ENCODE assay signal across 11 cellular contexts in the genomic region with DNA sequence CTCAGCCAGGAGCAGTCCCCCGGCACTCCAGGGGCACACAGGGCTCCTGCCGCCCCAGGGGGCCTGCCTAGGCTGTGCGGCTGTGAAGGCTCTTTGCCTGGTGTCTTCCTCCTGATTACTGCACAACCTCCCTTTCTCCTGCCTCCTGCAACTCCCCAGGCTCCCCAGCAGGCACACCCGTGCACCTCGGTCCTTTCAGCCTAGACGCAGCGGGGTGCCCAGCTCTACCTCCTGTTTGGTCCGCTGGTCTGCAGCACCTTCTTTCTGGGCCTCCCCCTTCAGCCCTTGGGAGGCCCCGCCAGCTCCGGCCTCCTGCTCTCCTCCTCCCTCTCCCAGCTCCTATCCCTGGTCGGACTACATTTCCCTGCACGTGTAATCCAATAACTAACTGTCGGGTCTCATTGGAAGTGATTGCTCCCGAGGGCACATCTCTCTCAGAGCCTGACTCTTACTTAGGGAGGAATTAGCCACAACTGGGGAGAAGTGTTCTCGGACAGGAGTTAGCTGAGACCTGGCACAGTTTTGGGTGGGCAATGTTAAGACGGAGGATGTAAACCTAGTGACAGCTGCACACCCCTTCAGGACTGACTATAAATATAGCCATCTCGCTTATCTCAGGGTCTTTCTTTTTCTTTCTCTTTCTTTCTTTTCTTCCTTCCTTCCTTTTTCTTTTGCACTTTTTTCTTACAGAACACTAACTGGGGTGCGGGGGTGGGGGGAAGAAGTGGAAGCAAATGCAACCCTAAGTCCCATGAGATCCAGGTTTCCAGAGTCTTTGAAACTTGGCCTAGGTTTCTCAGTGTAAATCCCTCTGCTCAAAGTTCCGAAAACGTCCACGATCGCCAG. TPM values are rescaled to one million over a fixed set of nuclear protein-coding genes. Genes with fewer than 3 reads are reported as not detected.
DNase-seq lines count a peak whose midpoint lies in the region; ATAC-seq, FAIRE-seq and TF ChIP-seq lines count a peak whose summit lies in the region.
"Had no signal": no experiment of that assay in that cellular context is flagged by ENCODE, and none has a peak within 500 bp of the region (broad histone marks: within the 10 kb centered on the region; RNA-seq: fewer than 3 reads in every experiment).

No MANE protein-coding gene starts in this region.

- CTCF ChIA-PET in CD4-positive, alpha-beta T cell (lab: Charles Lee) = interaction anchor here (1.9 kb wide), 1 partner anchor 9 kb away, joined by 8 read pairs; no protein-coding TSS in a partner anchor
- CTCF ChIA-PET in HEK293 (lab: Yijun Ruan, JAX) = interaction anchor here (0.6 to 3.4 kb wide), 4 partner anchors 9 to 1055 kb away, joined by 3 to 24 read pairs (median 8); no protein-coding TSS in a partner anchor

- POLR2A ChIA-PET in CD4-positive, alpha-beta T cell (lab: Charles Lee) = no interaction called here
- POLR2A ChIA-PET in HEK293 (lab: Yijun Ruan, JAX) = no interaction called here

- peaks cover 41% of the 10 kb centered on the region for H3K4me1 Mint-ChIP-seq in CD4-positive, alpha-beta T cell (ENCODE audit: low read depth)
- peaks cover 15 to 20% of the 10 kb centered on the region in 2 donors for H3K4me1 Mint-ChIP-seq in natural killer cell

- no peak for FAIRE-seq in D721Med (lab: Jason Lieb, UNC)
- FAIRE-seq: GM12891 had no signal

- H3K36me3 Mint-ChIP-seq in CD4-positive, alpha-beta T cell (ENCODE audit: low read depth) = no peaks in the 10 kb centered on the region
- H3K36me3 Mint-ChIP-seq in natural killer cell = no peaks in the 10 kb centered on the region

- peaks cover 85% of the 10 kb centered on the region for H3K27me3 ChIP-seq in CD4-positive, alpha-beta T cell (ENCODE audit: control insufficient read depth, insufficient read depth, low read length)

- H3K4me3 Mint-ChIP-seq in CD4-positive, alpha-beta T cell = peak overlapping the region; percentile 81
- peak overlapping the region; percentile 74 for H3K4me3 Mint-ChIP-seq in natural killer cell

- H3K36me3 ChIP-seq in HEK293 (ENCODE audit: control insufficient read depth in 2 of 2, insufficient read depth in 1 of 2, low read length in 2 of 2) = peaks cover 0 to 11% of the 10 kb centered on the region in 2 experiments; a peak in 2 of 3 replicates

- no peak for DNase-seq in CD4-positive, alpha-beta T cell
- DNase-seq in coronary artery (ENCODE audit: low spot score) = no peak
- DNase-seq in natural killer cell = no peak
- no peak for DNase-seq in D721Med (ENCODE audit: insufficient read length, low spot score)
- no peak for DNase-seq in medulla oblongata (ENCODE audit: extremely low spot score)
- no peak for DNase-seq in DMS79 treated with DMSO at 0.1 percent for 48 hours (lab: John Stamatoyannopoulos, UW)
- DNase-seq: NCI-H2029 had no signal

- H3K4me3 ChIP-seq in HEK293 (ENCODE audit: low read depth, low read length) = no peak overlapping the region
- H3K4me3 ChIP-seq in coronary artery = peak overlapping the region; percentile 74

- intact Hi-C loops in CD4-positive, alpha-beta T cell (cut with DNase I, micrococcal nuclease) = no loop called here
- intact Hi-C loops in natural killer cell (cut with micrococcal nuclease) = loop anchor here (5.0 kb wide), 1 partner anchor 591 kb away; no protein-coding TSS in a partner anchor

- ATAC-seq in CD4-positive, alpha-beta T cell (ENCODE audit: poor library complexity) = no peak
- no peak for ATAC-seq in natural killer cell
- no peak for ATAC-seq in HG02623 (IDR thresholded peaks at IDR 0.05; ENCODE audit: unreplicated experiment)

- no peak for TF ChIP-seq CTCF in CD4-positive, alpha-beta T cell (IDR thresholded peaks at IDR 0.05)
- TF ChIP-seq CTCF in HEK293 (tag by site-specific recombination; IDR thresholded peaks at IDR 0.05) = peak; percentile 62
- TF ChIP-seq CTCF in coronary artery (IDR thresholded peaks at IDR 0.05) = no peak
- no peak for TF ChIP-seq CTCF in natural killer cell (IDR thresholded peaks at IDR 0.05)
- TF ChIP-seq CTCF in D721Med (IDR thresholded peaks at IDR 0.05; ENCODE audit: insufficient read depth, missing control alignments) = no peak

- no peak overlapping the region for H3K27ac Mint-ChIP-seq in CD4-positive, alpha-beta T cell
- H3K27ac Mint-ChIP-seq in natural killer cell = no peak overlapping the region

- H3K9me3 ChIP-seq in CD4-positive, alpha-beta T cell (ENCODE audit: control insufficient read depth, low read length) = no peaks in the 10 kb centered on the region
- H3K9me3 ChIP-seq in HEK293 (ENCODE audit: control insufficient read depth, insufficient read depth, low read depth, low read length) = no peaks in the 10 kb centered on the region

- peaks cover 81% of the 10 kb centered on the region for H3K27me3 Mint-ChIP-seq in CD4-positive, alpha-beta T cell
- peaks cover 61 to 64% of the 10 kb centered on the region in 2 donors for H3K27me3 Mint-ChIP-seq in natural killer cell (ENCODE audit: low read depth in 2 of 2)

- H3K4me1 ChIP-seq in HEK293 (ENCODE audit: control insufficient read depth, insufficient read depth, low read length) = peaks cover 18% of the 10 kb centered on the region

- H3K27ac ChIP-seq in CD4-positive, alpha-beta T cell (ENCODE audit: low read depth, low read length) = no peak overlapping the region
- peak overlapping the region; percentile 67 for H3K27ac ChIP-seq in HEK293 (ENCODE audit: extremely low read depth, low read depth, low read length)
- no peak overlapping the region for H3K27ac ChIP-seq in coronary artery

- H3K9me3 Mint-ChIP-seq in CD4-positive, alpha-beta T cell = no peaks in the 10 kb centered on the region
- no peaks in the 10 kb centered on the region for H3K9me3 Mint-ChIP-seq in natural killer cell

TF ChIP-seq in HEK293, 187 proteins besides CTCF, POLR2A, EP300 and RAD21 (continues in another document):
- TF ChIP-seq, protein P1, sequence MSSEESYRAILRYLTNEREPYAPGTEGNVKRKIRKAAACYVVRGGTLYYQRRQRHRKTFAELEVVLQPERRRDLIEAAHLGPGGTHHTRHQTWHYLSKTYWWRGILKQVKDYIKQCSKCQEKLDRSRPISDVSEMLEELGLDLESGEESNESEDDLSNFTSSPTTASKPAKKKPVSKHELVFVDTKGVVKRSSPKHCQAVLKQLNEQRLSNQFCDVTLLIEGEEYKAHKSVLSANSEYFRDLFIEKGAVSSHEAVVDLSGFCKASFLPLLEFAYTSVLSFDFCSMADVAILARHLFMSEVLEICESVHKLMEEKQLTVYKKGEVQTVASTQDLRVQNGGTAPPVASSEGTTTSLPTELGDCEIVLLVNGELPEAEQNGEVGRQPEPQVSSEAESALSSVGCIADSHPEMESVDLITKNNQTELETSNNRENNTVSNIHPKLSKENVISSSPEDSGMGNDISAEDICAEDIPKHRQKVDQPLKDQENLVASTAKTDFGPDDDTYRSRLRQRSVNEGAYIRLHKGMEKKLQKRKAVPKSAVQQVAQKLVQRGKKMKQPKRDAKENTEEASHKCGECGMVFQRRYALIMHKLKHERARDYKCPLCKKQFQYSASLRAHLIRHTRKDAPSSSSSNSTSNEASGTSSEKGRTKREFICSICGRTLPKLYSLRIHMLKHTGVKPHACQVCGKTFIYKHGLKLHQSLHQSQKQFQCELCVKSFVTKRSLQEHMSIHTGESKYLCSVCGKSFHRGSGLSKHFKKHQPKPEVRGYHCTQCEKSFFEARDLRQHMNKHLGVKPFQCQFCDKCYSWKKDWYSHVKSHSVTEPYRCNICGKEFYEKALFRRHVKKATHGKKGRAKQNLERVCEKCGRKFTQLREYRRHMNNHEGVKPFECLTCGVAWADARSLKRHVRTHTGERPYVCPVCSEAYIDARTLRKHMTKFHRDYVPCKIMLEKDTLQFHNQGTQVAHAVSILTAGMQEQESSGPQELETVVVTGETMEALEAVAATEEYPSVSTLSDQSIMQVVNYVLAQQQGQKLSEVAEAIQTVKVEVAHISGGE (tag by site-specific recombination; conservative IDR thresholded peaks at IDR 0.05; ENCODE audit: low read depth) = peak; percentile 28; the same call in 1 of the 2 replicates
- TF ChIP-seq, protein P2, sequence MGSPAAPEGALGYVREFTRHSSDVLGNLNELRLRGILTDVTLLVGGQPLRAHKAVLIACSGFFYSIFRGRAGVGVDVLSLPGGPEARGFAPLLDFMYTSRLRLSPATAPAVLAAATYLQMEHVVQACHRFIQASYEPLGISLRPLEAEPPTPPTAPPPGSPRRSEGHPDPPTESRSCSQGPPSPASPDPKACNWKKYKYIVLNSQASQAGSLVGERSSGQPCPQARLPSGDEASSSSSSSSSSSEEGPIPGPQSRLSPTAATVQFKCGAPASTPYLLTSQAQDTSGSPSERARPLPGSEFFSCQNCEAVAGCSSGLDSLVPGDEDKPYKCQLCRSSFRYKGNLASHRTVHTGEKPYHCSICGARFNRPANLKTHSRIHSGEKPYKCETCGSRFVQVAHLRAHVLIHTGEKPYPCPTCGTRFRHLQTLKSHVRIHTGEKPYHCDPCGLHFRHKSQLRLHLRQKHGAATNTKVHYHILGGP (tag by site-specific recombination; IDR thresholded peaks at IDR 0.05) = no peak
- TF ChIP-seq ZNF549 (tag by site-specific recombination; IDR thresholded peaks at IDR 0.05) = no peak
- TF ChIP-seq, protein P3, sequence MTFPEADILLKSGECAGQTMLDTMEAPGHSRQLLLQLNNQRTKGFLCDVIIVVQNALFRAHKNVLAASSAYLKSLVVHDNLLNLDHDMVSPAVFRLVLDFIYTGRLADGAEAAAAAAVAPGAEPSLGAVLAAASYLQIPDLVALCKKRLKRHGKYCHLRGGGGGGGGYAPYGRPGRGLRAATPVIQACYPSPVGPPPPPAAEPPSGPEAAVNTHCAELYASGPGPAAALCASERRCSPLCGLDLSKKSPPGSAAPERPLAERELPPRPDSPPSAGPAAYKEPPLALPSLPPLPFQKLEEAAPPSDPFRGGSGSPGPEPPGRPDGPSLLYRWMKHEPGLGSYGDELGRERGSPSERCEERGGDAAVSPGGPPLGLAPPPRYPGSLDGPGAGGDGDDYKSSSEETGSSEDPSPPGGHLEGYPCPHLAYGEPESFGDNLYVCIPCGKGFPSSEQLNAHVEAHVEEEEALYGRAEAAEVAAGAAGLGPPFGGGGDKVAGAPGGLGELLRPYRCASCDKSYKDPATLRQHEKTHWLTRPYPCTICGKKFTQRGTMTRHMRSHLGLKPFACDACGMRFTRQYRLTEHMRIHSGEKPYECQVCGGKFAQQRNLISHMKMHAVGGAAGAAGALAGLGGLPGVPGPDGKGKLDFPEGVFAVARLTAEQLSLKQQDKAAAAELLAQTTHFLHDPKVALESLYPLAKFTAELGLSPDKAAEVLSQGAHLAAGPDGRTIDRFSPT (tag by site-specific recombination; IDR thresholded peaks at IDR 0.05) = no peak
- peak; percentile 70 for TF ChIP-seq ZBTB20 (tag by site-specific recombination; IDR thresholded peaks at IDR 0.05)
- no peak for TF ChIP-seq ZNF792 (tag by site-specific recombination; IDR thresholded peaks at IDR 0.05)

RNA-seq across cellular contexts. Expression of a gene that starts 1.1 kb away (rescaled TPM):
- not detected for total RNA-seq in CD4-positive, alpha-beta T cell
- not detected for total RNA-seq in natural killer cell
- total RNA-seq: myocyte had no signal
